In the genomic region with DNA sequence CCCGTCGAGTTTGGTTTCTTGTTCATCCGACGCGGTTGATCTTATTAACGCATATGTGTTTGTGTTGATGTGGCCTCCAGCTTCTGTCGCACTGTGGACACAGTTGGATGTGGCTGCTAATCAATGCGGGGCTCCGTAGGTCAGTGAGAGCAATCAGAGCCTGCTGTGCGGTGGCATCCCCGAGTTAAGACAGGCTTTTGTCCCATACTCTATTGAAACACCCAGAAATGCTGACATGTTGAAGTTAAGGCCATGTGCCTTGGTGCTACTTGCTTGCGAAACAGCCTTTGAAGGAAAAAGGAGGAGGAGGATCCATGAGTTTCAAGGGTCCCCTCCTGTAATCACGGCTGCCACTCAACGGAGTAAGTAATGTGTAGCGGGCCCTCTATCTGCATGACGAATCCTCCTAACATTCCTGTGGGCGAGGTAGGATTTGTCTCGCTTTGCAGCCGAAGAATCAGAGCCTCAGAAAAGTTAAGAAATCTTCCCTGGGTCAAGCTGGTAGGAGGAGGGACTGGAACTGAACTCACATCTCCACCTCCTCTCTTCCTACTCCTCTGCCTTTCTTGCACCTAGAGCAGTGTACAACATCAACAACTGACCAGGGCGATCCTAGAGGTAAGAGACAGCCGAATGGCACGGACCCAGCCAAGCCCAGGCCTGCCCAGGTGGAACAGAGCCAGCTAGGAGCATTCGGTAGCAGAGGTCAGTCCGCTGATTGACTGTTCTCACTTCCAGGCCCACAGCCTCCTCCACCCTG, we compare ENCODE assay signal across 11 cellular contexts. TPM values are rescaled to one million over a fixed set of nuclear protein-coding genes. Genes with fewer than 3 reads are reported as not detected.
DNase-seq lines count a peak whose midpoint lies in the region; ATAC-seq and TF ChIP-seq lines count a peak whose summit lies in the region.
"Had no signal": no experiment of that assay in that cellular context is flagged by ENCODE, and none has a peak within 500 bp of the region (broad histone marks: within the 10 kb centered on the region; RNA-seq: fewer than 3 reads in every experiment).

No MANE protein-coding gene starts in this region.

- no peak for TF ChIP-seq CTCF in transverse colon (IDR thresholded peaks at IDR 0.05)

- WGBS in transverse colon (ENCODE audit: low coverage in 1 of 2), 2 donors, result 90 to 93% methylated on average over 8 to 24 of the region's 24 CpGs

- ATAC-seq in Right ventricle myocardium superior (ENCODE audit: poor library complexity) (no peak), Right ventricle myocardium inferior (no peak), HG03469 (IDR thresholded peaks at IDR 0.05; ENCODE audit: unreplicated experiment) (no peak), GM18498 (IDR thresholded peaks at IDR 0.05; ENCODE audit: unreplicated experiment) (no peak)
- ATAC-seq in activated naive CD4-positive, alpha-beta T cell treated with anti-CD3 and anti-CD28 coated beads, Interleukin-2, amount 50 U/mL, for 72 hours, result no peak

- no peak overlapping the region for H3K27ac Mint-ChIP-seq in activated naive CD4-positive, alpha-beta T cell treated with anti-CD3 and anti-CD28 coated beads, Interleukin-2, amount 50 U/mL, for 72 hours
- H3K27ac Mint-ChIP-seq: IgD-negative memory B cell had no signal

- H3K27me3 ChIP-seq in transverse colon, result no peaks in the 10 kb centered on the region

- in situ Hi-C loops in transverse colon (cut with MboI; ENCODE audit: low pct_ligation_motif_present in 1 of 4, low pct_unique_long_range_greater_than_20kb in 1 of 4, low sequenced_read_pairs in 3 of 4), result no loop called here

- DNase-seq in Right ventricle myocardium superior (peak; percentile 37), Right ventricle myocardium inferior (ENCODE audit: missing footprints) (no peak), astrocyte of the hippocampus (ENCODE audit: low read depth, low spot score) (peak; percentile 83), left kidney (ENCODE audit: low read depth, low spot score) (peak; percentile 81), transverse colon (no peak)
- no peak for DNase-seq in activated naive CD4-positive, alpha-beta T cell treated with anti-CD3 and anti-CD28 coated beads, Interleukin-2, amount 50 U/mL, for 72 hours (ENCODE audit: low spot score in 2 of 2)
- DNase-seq: T1000 had no signal

- no peaks in the 10 kb centered on the region for H3K9me3 Mint-ChIP-seq in activated naive CD4-positive, alpha-beta T cell treated with anti-CD3 and anti-CD28 coated beads, Interleukin-2, amount 50 U/mL, for 72 hours
- H3K9me3 Mint-ChIP-seq: IgD-negative memory B cell had no signal

- H3K36me3 ChIP-seq in transverse colon, result no peaks in the 10 kb centered on the region

- no peaks in the 10 kb centered on the region for H3K36me3 Mint-ChIP-seq in activated naive CD4-positive, alpha-beta T cell treated with anti-CD3 and anti-CD28 coated beads, Interleukin-2, amount 50 U/mL, for 72 hours
- H3K36me3 Mint-ChIP-seq: IgD-negative memory B cell had no signal

- H3K4me3 ChIP-seq in transverse colon, result no peak overlapping the region

- H3K9me3 ChIP-seq in transverse colon, result no peaks in the 10 kb centered on the region

- TF ChIP-seq EP300 in transverse colon (IDR thresholded peaks at IDR 0.05; ENCODE audit: low read depth), result no peak

- H3K4me1 ChIP-seq in transverse colon, result peaks cover 0 to 31% (median 11%) of the 10 kb centered on the region in 4 donors
- H3K4me1 ChIP-seq: parathyroid adenoma had no signal

- TF ChIP-seq POLR2A in transverse colon (IDR thresholded peaks at IDR 0.05), result no peak

- peak overlapping the region in 3 of 4 donors; percentile 18 to 76 (median 19) for H3K27ac ChIP-seq in transverse colon
- H3K27ac ChIP-seq: parathyroid adenoma had no signal

- intact Hi-C loops in Right ventricle myocardium superior (cut with DNase I), result no loop called here
- intact Hi-C loops in Right ventricle myocardium inferior (cut with DNase I), result no loop called here
- intact Hi-C loops in transverse colon (cut with DNase I; ENCODE audit: low total_unique reads), result loop anchor here (5.0 kb wide), 1 partner anchor 54 kb away; no protein-coding TSS in a partner anchor

RNA-seq across cellular contexts. Expression of gene PDE9A, which starts 19.5 kb away (rescaled TPM):
- total RNA-seq in Right ventricle myocardium superior, result 3.3 TPM
- 3.4 TPM for total RNA-seq in Right ventricle myocardium inferior
- 100 to 1,000 TPM in 3 of 4 donors, 10 to 100 TPM in 1; 65.7 to 673 (median 364) TPM for total RNA-seq in transverse colon
- 1 to 10 TPM; 4.2 to 7.9 TPM for total RNA-seq in activated naive CD4-positive, alpha-beta T cell treated with anti-CD3 and anti-CD28 coated beads, Interleukin-2, amount 50 U/mL, for 72 hours

Comparison
In these comparisons a context has a peak if more than half of its experiments do, and no peak if none do; other contexts are left out.
1. DNase-seq: peak in Right ventricle myocardium superior (single experiment), astrocyte of the hippocampus (single experiment) and left kidney (single experiment); none in Right ventricle myocardium inferior (single experiment), transverse colon (single experiment) and activated naive CD4-positive, alpha-beta T cell treated with anti-CD3 and anti-CD28 coated beads, Interleukin-2, amount 50 U/mL, for 72 hours (0 of 2).
2. RNA of gene PDE9A, which starts 19.5 kb away (total RNA-seq): 65.7 to 673 TPM in transverse colon; 4.2 to 7.9 TPM in activated naive CD4-positive, alpha-beta T cell treated with anti-CD3 and anti-CD28 coated beads, Interleukin-2, amount 50 U/mL, for 72 hours, 3.4 TPM in Right ventricle myocardium inferior (single experiment) and 3.3 TPM in Right ventricle myocardium superior (single experiment); every median in the first group is over 4 times any median in the second.